ENCODE assay signal across 1 cellular context in the genomic region with DNA sequence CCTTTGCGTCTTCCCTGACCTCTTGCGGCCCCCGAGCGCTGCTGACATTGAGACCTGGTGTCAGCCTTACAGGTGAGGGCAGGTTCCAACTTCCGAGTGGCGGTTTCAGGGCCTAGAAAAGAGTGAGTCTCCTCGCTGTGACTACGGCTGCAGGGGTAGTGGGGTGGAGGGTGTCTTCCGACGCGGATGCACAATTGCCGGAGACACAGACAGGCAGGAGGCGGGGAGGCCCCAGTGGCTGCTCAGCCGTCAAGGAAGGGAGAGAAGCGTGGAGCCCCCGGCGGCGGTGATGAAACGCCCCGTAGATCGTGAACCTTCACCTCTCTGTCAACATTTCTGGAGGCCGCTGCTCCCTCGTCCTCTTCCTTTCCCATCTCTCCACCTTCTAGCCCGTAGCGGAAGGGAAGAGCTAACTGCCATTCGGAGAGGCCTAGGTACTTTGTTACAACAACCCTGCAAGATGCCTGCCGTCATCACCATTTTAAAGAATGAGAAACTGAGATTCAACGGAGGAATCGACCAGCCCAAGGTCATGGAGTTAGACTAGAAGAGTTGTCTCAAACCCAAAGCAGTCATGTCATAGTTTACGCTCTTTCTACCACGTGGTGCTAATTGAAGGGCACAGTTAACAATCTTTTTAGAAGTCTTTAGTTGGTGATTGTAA.
A peak's percentile ranks its signal among the peaks of the same experiment; 100 is the strongest.
TF ChIP-seq lines count a peak whose summit lies in the region.

No MANE protein-coding gene starts in this region.

TF ChIP-seq in HepG2, 621 proteins besides CTCF, POLR2A, EP300 and RAD21 (continued from another document and continues in another):
- TF ChIP-seq ZNF318 (CRISPR knock-in tag; IDR thresholded peaks at IDR 0.05) = peak; percentile 88
- TF ChIP-seq CREB1 (IDR thresholded peaks at IDR 0.05) = 0 out of 2 replicates have a peak, but pooled peaks have one; percentile 33
- peak; percentile 50 for TF ChIP-seq CREB1 (CRISPR knock-in tag; IDR thresholded peaks at IDR 0.05)
- peak; percentile 38 for TF ChIP-seq PHF8 (CRISPR knock-in tag; IDR thresholded peaks at IDR 0.05)
- 0 out of 2 replicates have a peak, but pooled peaks have one; percentile 34 for TF ChIP-seq ZNF768 (CRISPR knock-in tag; IDR thresholded peaks at IDR 0.05)
- 0 out of 2 replicates have a peak, but pooled peaks have one; percentile 59 for TF ChIP-seq ZNF660 (CRISPR knock-in tag; IDR thresholded peaks at IDR 0.05; ENCODE audit: borderline replicate concordance, low read depth)
- TF ChIP-seq ZFP90 (CRISPR knock-in tag; IDR thresholded peaks at IDR 0.05; ENCODE audit: borderline replicate concordance) = peak; percentile 84
- TF ChIP-seq, protein P1, sequence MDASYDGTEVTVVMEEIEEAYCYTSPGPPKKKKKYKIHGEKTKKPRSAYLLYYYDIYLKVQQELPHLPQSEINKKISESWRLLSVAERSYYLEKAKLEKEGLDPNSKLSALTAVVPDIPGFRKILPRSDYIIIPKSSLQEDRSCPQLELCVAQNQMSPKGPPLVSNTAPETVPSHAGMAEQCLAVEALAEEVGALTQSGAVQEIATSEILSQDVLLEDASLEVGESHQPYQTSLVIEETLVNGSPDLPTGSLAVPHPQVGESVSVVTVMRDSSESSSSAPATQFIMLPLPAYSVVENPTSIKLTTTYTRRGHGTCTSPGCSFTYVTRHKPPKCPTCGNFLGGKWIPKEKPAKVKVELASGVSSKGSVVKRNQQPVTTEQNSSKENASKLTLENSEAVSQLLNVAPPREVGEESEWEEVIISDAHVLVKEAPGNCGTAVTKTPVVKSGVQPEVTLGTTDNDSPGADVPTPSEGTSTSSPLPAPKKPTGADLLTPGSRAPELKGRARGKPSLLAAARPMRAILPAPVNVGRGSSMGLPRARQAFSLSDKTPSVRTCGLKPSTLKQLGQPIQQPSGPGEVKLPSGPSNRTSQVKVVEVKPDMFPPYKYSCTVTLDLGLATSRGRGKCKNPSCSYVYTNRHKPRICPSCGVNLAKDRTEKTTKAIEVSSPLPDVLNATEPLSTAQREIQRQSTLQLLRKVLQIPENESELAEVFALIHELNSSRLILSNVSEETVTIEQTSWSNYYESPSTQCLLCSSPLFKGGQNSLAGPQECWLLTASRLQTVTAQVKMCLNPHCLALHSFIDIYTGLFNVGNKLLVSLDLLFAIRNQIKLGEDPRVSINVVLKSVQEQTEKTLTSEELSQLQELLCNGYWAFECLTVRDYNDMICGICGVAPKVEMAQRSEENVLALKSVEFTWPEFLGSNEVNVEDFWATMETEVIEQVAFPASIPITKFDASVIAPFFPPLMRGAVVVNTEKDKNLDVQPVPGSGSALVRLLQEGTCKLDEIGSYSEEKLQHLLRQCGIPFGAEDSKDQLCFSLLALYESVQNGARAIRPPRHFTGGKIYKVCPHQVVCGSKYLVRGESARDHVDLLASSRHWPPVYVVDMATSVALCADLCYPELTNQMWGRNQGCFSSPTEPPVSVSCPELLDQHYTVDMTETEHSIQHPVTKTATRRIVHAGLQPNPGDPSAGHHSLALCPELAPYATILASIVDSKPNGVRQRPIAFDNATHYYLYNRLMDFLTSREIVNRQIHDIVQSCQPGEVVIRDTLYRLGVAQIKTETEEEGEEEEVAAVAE (CRISPR knock-in tag; IDR thresholded peaks at IDR 0.05; ENCODE audit: borderline replicate concordance) = no peak
- 0 out of 2 replicates have a peak, but pooled peaks have one; percentile 69 for TF ChIP-seq PAX8 (CRISPR knock-in tag; IDR thresholded peaks at IDR 0.05; ENCODE audit: borderline replicate concordance)
- peak; percentile 40; the same call in 1 of the 2 replicates for TF ChIP-seq MIXL1 (CRISPR knock-in tag; IDR thresholded peaks at IDR 0.05)
- no peak for TF ChIP-seq ZNF720 (CRISPR knock-in tag; IDR thresholded peaks at IDR 0.05)
- TF ChIP-seq CEBPB (IDR thresholded peaks at IDR 0.05; ENCODE audit: borderline replicate concordance, low read depth, low read length) = peak; percentile 88
- TF ChIP-seq DR1 (CRISPR knock-in tag; IDR thresholded peaks at IDR 0.05) = peak; percentile 14; the same call in 1 of the 2 replicates
- peak; percentile 65; the same call in 1 of the 2 replicates for TF ChIP-seq SIN3A (IDR thresholded peaks at IDR 0.05; ENCODE audit: borderline replicate concordance, low read depth, low read length)
- TF ChIP-seq RFX5 (IDR thresholded peaks at IDR 0.05; ENCODE audit: low read depth, low read length) = no peak
- peak; percentile 72; the same call in 1 of the 2 replicates for TF ChIP-seq ZBTB8A (CRISPR knock-in tag; IDR thresholded peaks at IDR 0.05; ENCODE audit: borderline replicate concordance, low read depth)
- TF ChIP-seq NFKB2 (CRISPR knock-in tag; IDR thresholded peaks at IDR 0.05; ENCODE audit: borderline replicate concordance) = peak; percentile 55; the same call in 1 of the 2 replicates
- no peak; the same call in 1 of the 2 replicates for TF ChIP-seq HIVEP1 (CRISPR knock-in tag; IDR thresholded peaks at IDR 0.05)
- TF ChIP-seq USF2 (IDR thresholded peaks at IDR 0.05; ENCODE audit: low read depth, low read length) = no peak
- peak; percentile 50; the same call in 1 of the 2 replicates for TF ChIP-seq USF2 (CRISPR knock-in tag; IDR thresholded peaks at IDR 0.05; ENCODE audit: borderline replicate concordance)
- TF ChIP-seq SMYD3 (CRISPR knock-in tag; IDR thresholded peaks at IDR 0.05) = peak; percentile 84; the same call in 1 of the 2 replicates
- peak; percentile 64; the same call in 1 of the 2 replicates for TF ChIP-seq NR2F2 (IDR thresholded peaks at IDR 0.05; ENCODE audit: borderline replicate concordance, low read depth)
- peak; percentile 90; the same call in 1 of the 2 replicates for TF ChIP-seq ZNF569 (CRISPR knock-in tag; IDR thresholded peaks at IDR 0.05; ENCODE audit: borderline replicate concordance)
- TF ChIP-seq MEF2D (CRISPR knock-in tag; IDR thresholded peaks at IDR 0.05) = peak; percentile 44; the same call in 1 of the 2 replicates
- TF ChIP-seq SOX6 (IDR thresholded peaks at IDR 0.05) = no peak
- peak; percentile 74 for TF ChIP-seq SOX6 (CRISPR knock-in tag; IDR thresholded peaks at IDR 0.05)
- no peak for TF ChIP-seq GLI4 (CRISPR knock-in tag; IDR thresholded peaks at IDR 0.05; ENCODE audit: borderline replicate concordance)
- TF ChIP-seq GATA4 (IDR thresholded peaks at IDR 0.05; ENCODE audit: borderline replicate concordance, low read depth) = no peak
- TF ChIP-seq DPF2 (CRISPR knock-in tag; IDR thresholded peaks at IDR 0.05; ENCODE audit: borderline replicate concordance, low read depth) = peak; percentile 53; the same call in 1 of the 2 replicates
- TF ChIP-seq IRF2 (CRISPR knock-in tag; IDR thresholded peaks at IDR 0.05) = 0 out of 2 replicates have a peak, but pooled peaks have one; percentile 43
- TF ChIP-seq, protein P2, sequence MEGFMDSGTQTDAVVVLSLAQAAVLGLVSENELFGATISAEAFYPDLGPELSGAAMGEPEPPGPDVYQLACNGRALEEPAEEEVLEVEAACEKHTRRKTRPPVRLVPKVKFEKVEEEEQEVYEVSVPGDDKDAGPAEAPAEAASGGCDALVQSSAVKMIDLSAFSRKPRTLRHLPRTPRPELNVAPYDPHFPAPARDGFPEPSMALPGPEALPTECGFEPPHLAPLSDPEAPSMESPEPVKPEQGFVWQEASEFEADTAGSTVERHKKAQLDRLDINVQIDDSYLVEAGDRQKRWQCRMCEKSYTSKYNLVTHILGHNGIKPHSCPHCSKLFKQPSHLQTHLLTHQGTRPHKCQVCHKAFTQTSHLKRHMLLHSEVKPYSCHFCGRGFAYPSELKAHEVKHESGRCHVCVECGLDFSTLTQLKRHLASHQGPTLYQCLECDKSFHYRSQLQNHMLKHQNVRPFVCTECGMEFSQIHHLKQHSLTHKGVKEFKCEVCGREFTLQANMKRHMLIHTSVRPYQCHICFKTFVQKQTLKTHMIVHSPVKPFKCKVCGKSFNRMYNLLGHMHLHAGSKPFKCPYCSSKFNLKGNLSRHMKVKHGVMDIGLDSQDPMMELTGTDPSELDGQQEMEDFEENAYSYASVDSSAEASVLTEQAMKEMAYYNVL (CRISPR knock-in tag; IDR thresholded peaks at IDR 0.05; ENCODE audit: borderline replicate concordance) = peak; percentile 80; the same call in 1 of the 2 replicates
- peak; percentile 87 for TF ChIP-seq TBX2 (CRISPR knock-in tag; IDR thresholded peaks at IDR 0.05; ENCODE audit: borderline replicate concordance)
- TF ChIP-seq, protein P3, sequence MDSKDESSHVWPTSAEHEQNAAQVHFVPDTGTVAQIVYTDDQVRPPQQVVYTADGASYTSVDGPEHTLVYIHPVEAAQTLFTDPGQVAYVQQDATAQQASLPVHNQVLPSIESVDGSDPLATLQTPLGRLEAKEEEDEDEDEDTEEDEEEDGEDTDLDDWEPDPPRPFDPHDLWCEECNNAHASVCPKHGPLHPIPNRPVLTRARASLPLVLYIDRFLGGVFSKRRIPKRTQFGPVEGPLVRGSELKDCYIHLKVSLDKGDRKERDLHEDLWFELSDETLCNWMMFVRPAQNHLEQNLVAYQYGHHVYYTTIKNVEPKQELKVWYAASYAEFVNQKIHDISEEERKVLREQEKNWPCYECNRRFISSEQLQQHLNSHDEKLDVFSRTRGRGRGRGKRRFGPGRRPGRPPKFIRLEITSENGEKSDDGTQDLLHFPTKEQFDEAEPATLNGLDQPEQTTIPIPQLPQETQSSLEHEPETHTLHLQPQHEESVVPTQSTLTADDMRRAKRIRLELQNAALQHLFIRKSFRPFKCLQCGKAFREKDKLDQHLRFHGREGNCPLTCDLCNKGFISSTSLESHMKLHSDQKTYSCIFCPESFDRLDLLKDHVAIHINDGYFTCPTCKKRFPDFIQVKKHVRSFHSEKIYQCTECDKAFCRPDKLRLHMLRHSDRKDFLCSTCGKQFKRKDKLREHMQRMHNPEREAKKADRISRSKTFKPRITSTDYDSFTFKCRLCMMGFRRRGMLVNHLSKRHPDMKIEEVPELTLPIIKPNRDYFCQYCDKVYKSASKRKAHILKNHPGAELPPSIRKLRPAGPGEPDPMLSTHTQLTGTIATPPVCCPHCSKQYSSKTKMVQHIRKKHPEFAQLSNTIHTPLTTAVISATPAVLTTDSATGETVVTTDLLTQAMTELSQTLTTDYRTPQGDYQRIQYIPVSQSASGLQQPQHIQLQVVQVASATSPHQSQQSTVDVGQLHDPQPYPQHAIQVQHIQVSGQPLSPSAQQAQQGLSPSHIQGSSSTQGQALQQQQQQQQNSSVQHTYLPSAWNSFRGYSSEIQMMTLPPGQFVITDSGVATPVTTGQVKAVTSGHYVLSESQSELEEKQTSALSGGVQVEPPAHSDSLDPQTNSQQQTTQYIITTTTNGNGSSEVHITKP (CRISPR knock-in tag; IDR thresholded peaks at IDR 0.05; ENCODE audit: low read depth) = peak; percentile 61
- peak; percentile 58; the same call in 1 of the 2 replicates for TF ChIP-seq ZNF792 (CRISPR knock-in tag; IDR thresholded peaks at IDR 0.05)
- TF ChIP-seq ZNF10 (CRISPR knock-in tag; IDR thresholded peaks at IDR 0.05; ENCODE audit: borderline replicate concordance, low read depth) = no peak
- TF ChIP-seq MATR3 (CRISPR knock-in tag; IDR thresholded peaks at IDR 0.05) = no peak
